ENCODE assay signal across 14 cellular contexts in the genomic region with DNA sequence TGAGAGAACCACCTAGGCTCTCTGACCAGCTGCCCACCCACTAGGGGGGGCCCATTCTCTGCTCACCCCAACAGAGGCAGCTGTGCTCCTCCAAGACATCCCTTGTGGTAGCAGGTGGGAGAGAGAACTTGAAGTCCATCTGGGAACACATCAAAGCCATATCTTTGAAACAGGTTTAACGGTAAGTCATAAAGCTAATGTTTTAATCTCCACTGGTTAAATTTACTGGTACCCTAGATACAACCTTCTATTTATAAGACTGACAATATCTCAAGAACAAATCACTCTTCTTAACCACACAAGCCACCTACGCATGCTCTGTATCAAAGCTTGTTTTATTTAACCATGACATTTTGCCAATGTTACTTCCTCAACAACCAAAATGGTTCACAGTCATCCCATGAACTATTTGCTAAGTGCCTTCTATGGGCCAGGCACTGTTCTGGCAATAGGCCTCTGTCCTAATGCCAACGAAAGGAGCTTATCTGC. TPM values are rescaled to one million over a fixed set of nuclear protein-coding genes. Genes with fewer than 3 reads are reported as not detected.
DNase-seq lines count a peak whose midpoint lies in the region; ATAC-seq and TF ChIP-seq lines count a peak whose summit lies in the region.
"Had no signal": no experiment of that assay in that cellular context is flagged by ENCODE, and none has a peak within 500 bp of the region (broad histone marks: within the 10 kb centered on the region; RNA-seq: fewer than 3 reads in every experiment).

No MANE protein-coding gene starts in this region.

- no peak overlapping the region for H3K27ac Mint-ChIP-seq in activated CD8-positive, alpha-beta T cell treated with anti-CD3 and anti-CD28 coated beads, Interleukin-2, amount 10 ng/mL, durations not matched to agents 7 days and 5 days

- CTCF ChIA-PET in activated CD8-positive, alpha-beta T cell treated with anti-CD3 and anti-CD28 coated beads, Interleukin-2, amount 10 ng/mL, durations not matched to agents 7 days and 5 days (lab: Charles Lee): interaction anchor here (0.7 to 2.1 kb wide), 11 partner anchors 14 to 429 kb away, joined by 3 to 12 read pairs (median 4); partner anchors contain the start of gene NFIL3

- 49 to 66% (median 56%) methylated on average over 3 of the region's 3 CpGs for WGBS in heart left ventricle, 4 donors
- WGBS in thymus: 46% methylated on average over 3 of the region's 3 CpGs

- DNase-seq in heart left ventricle (no peak), right atrium auricular region (ENCODE audit: low spot score) (no peak), iPS-NIHi7 (ENCODE audit: extremely low spot score) (peak; percentile 12), H4 (ENCODE audit: low spot score) (no peak), islet precursor cell (no peak)
- no peak for DNase-seq in activated CD8-positive, alpha-beta T cell treated with anti-CD3 and anti-CD28 coated beads, Interleukin-2, amount 10 ng/mL, durations not matched to agents 7 days and 5 days
- DNase-seq: activated effector memory CD4-positive, alpha-beta T cell treated with Interleukin-2 at 50 U/mL for 16 hours; kidney; NCI-H1092 treated with DMSO at 0.1 percent for 48 hours; NCI-H345; uterus had no signal

- POLR2A ChIA-PET in activated CD8-positive, alpha-beta T cell treated with anti-CD3 and anti-CD28 coated beads, Interleukin-2, amount 10 ng/mL, durations not matched to agents 7 days and 5 days (lab: Charles Lee): interaction anchor here (0.6 kb wide), 1 partner anchor 138 kb away, joined by 3 read pairs; no protein-coding TSS in a partner anchor

- H3K27me3 Mint-ChIP-seq in activated CD8-positive, alpha-beta T cell treated with anti-CD3 and anti-CD28 coated beads, Interleukin-2, amount 10 ng/mL, durations not matched to agents 7 days and 5 days (ENCODE audit: low read depth): no peaks in the 10 kb centered on the region

- intact Hi-C loops in heart left ventricle (cut with DNase I): loop anchor here in 2 of 10 donors (10.0 kb wide), 2 partner anchors 237 to 333 kb away; no protein-coding TSS in a partner anchor

- H3K4me1 ChIP-seq in heart left ventricle: peaks cover 0 to 22% (median 1%) of the 10 kb centered on the region in 12 donors
- peaks cover 0 to 3% of the 10 kb centered on the region in 2 donors for H3K4me1 ChIP-seq in right atrium auricular region
- H3K4me1 ChIP-seq in thymus (ENCODE audit: control insufficient read depth, insufficient read depth, low read length): peaks cover 14% of the 10 kb centered on the region
- H3K4me1 ChIP-seq: uterus had no signal

- H3K36me3 ChIP-seq in heart left ventricle: peaks cover 4 to 57% (median 22%) of the 10 kb centered on the region in 9 donors
- H3K36me3 ChIP-seq in right atrium auricular region: peaks cover 16% of the 10 kb centered on the region
- peaks cover 16% of the 10 kb centered on the region for H3K36me3 ChIP-seq in thymus (ENCODE audit: control insufficient read depth, insufficient read depth)
- H3K36me3 ChIP-seq: uterus had no signal

- ATAC-seq in heart left ventricle: peak in 3 of 4 donors; percentile 64 to 88 (median 79)
- peak; percentile 23 for ATAC-seq in activated CD8-positive, alpha-beta T cell treated with anti-CD3 and anti-CD28 coated beads, Interleukin-2, amount 10 ng/mL, durations not matched to agents 7 days and 5 days
- no peak for ATAC-seq in GM21737 (IDR thresholded peaks at IDR 0.05; ENCODE audit: unreplicated experiment)
- ATAC-seq: SK-N-SH treated with all-trans-retinoic acid at 6 μM for 48 hours had no signal

- TF ChIP-seq CTCF in heart left ventricle (IDR thresholded peaks at IDR 0.05): no peak
- no peak for TF ChIP-seq CTCF in right atrium auricular region (IDR thresholded peaks at IDR 0.05)

- TF ChIP-seq POLR2A in heart left ventricle (IDR thresholded peaks at IDR 0.05): no peak

- H3K9me3 ChIP-seq in heart left ventricle: peaks cover 0 to 6% (median 0%) of the 10 kb centered on the region in 12 donors
- H3K9me3 ChIP-seq in right atrium auricular region: peaks cover 0 to 6% of the 10 kb centered on the region in 2 donors
- no peaks in the 10 kb centered on the region for H3K9me3 ChIP-seq in thymus (ENCODE audit: control insufficient read depth)
- H3K9me3 ChIP-seq: uterus had no signal

- peaks cover 9% of the 10 kb centered on the region for H3K9me3 Mint-ChIP-seq in activated CD8-positive, alpha-beta T cell treated with anti-CD3 and anti-CD28 coated beads, Interleukin-2, amount 10 ng/mL, durations not matched to agents 7 days and 5 days (ENCODE audit: insufficient read depth)

- H3K4me3 Mint-ChIP-seq in activated CD8-positive, alpha-beta T cell treated with anti-CD3 and anti-CD28 coated beads, Interleukin-2, amount 10 ng/mL, durations not matched to agents 7 days and 5 days: no peak overlapping the region

- H3K4me3 ChIP-seq in heart left ventricle (no peak overlapping the region), right atrium auricular region (no peak overlapping the region), thymus (ENCODE audit: low read length) (no peak overlapping the region)
- H3K4me3 ChIP-seq: uterus had no signal

- peaks cover 31% of the 10 kb centered on the region for H3K4me1 Mint-ChIP-seq in activated CD8-positive, alpha-beta T cell treated with anti-CD3 and anti-CD28 coated beads, Interleukin-2, amount 10 ng/mL, durations not matched to agents 7 days and 5 days (ENCODE audit: low read depth)

- H3K27ac ChIP-seq in heart left ventricle (peak overlapping the region in 5 of 12 donors; percentile 24 to 51 (median 42)), right atrium auricular region (no peak overlapping the region), thymus (ENCODE audit: low read depth) (peak overlapping the region; percentile 85)
- H3K27ac ChIP-seq: uterus had no signal

- H3K27me3 ChIP-seq in heart left ventricle (no peaks in the 10 kb centered on the region), right atrium auricular region (no peaks in the 10 kb centered on the region), thymus (ENCODE audit: control insufficient read depth, insufficient read depth) (no peaks in the 10 kb centered on the region)
- H3K27me3 ChIP-seq: uterus had no signal

- peaks cover 66% of the 10 kb centered on the region for H3K36me3 Mint-ChIP-seq in activated CD8-positive, alpha-beta T cell treated with anti-CD3 and anti-CD28 coated beads, Interleukin-2, amount 10 ng/mL, durations not matched to agents 7 days and 5 days (ENCODE audit: low read depth)

RNA-seq across cellular contexts. Expression of gene AUH, which starts 20.4 kb away (rescaled TPM):
- total RNA-seq in heart left ventricle: 10 to 100 TPM; 28.5 to 54.7 (median 39.7) TPM
- 10 to 100 TPM; 19.0 to 28.8 TPM for polyA plus RNA-seq in heart left ventricle
- 10 to 100 TPM; 16.3 to 50.4 TPM for total RNA-seq in right atrium auricular region
- total RNA-seq in activated CD8-positive, alpha-beta T cell treated with anti-CD3 and anti-CD28 coated beads, Interleukin-2, amount 10 ng/mL, durations not matched to agents 7 days and 5 days: 10 to 100 TPM; 15.5 to 15.6 TPM
- 41.5 TPM for polyA plus RNA-seq in thymus
- total RNA-seq in H4 (2014; rRNA removed; shearing (Covaris generic)): 12.9 TPM in 2 replicates
